In the genomic region with DNA sequence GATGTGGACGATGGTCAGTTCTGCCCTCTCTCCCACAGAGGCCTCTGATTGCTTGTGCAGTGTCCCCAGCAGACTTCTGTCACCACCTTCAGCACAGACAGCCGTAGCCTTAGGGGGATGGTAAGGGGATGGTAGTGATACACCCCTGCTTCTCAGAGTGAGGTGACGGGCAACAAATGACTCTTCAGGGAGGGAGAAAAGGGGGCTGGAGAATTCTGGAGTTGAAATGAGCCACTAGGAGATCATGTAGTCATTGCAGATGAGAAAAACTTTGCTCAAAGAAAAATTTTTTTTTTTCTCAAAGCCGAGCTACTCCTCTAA, we compare ENCODE assay signal across 10 cellular contexts. TPM values are rescaled to one million over a fixed set of nuclear protein-coding genes. Genes with fewer than 3 reads are reported as not detected.
A peak's percentile ranks its signal among the peaks of the same experiment; 100 is the strongest.
DNase-seq lines count a peak whose midpoint lies in the region; ATAC-seq, FAIRE-seq and TF ChIP-seq lines count a peak whose summit lies in the region.
"Had no signal": no experiment of that assay in that cellular context is flagged by ENCODE, and none has a peak within 500 bp of the region (broad histone marks: within the 10 kb centered on the region; RNA-seq: fewer than 3 reads in every experiment).

No MANE protein-coding gene starts in this region.

- no peaks in the 10 kb centered on the region for H4K20me1 ChIP-seq in astrocyte (ENCODE audit: insufficient read depth, low read length)

- H3K27me3 Mint-ChIP-seq in CD14-positive monocyte (ENCODE audit: low read depth in 3 of 3) (peaks cover 0 to 6% (median 0%) of the 10 kb centered on the region in 3 donors), astrocyte (ENCODE audit: low read depth, unreplicated experiment) (peaks cover 1% of the 10 kb centered on the region), nephron (ENCODE audit: low read depth) (peaks cover 3% of the 10 kb centered on the region)

- peak; percentile 7 for ATAC-seq in HG02642 (IDR thresholded peaks at IDR 0.05; ENCODE audit: poor library complexity, unreplicated experiment)
- ATAC-seq in HG03354 (IDR thresholded peaks at IDR 0.05; ENCODE audit: poor library complexity, severe bottlenecking, unreplicated experiment): no peak
- no peak for ATAC-seq in HG02938 (IDR thresholded peaks at IDR 0.05; ENCODE audit: unreplicated experiment)
- no peak for ATAC-seq in GM21825 (IDR thresholded peaks at IDR 0.05; ENCODE audit: unreplicated experiment)

- peak overlapping the region; percentile 77 for H3K9ac ChIP-seq in astrocyte (ENCODE audit: low read length)

- no peak overlapping the region for H2AFZ ChIP-seq in astrocyte (ENCODE audit: low read depth, low read length)

- TF ChIP-seq CTCF in CD14-positive monocyte (IDR thresholded peaks at IDR 0.05) (no peak), astrocyte (IDR thresholded peaks at IDR 0.05; ENCODE audit: insufficient read depth, low read depth, low read length) (no peak), nephron (IDR thresholded peaks at IDR 0.05; ENCODE audit: unreplicated experiment in 3 of 3) (no peak)

- H3K4me1 ChIP-seq in astrocyte (ENCODE audit: insufficient read depth, low read length): peaks cover 31% of the 10 kb centered on the region

- H3K4me3 ChIP-seq in astrocyte (ENCODE audit: insufficient read depth, low read depth, low read length): no peak overlapping the region

- H3K27ac Mint-ChIP-seq in CD14-positive monocyte: peak overlapping the region; percentile 98 to 100 (median 100)
- H3K27ac Mint-ChIP-seq in astrocyte (ENCODE audit: unreplicated experiment): peak overlapping the region; percentile 18
- peak overlapping the region; percentile 85 to 97 (median 89) for H3K27ac Mint-ChIP-seq in nephron

- H3K9me3 Mint-ChIP-seq in CD14-positive monocyte (no peaks in the 10 kb centered on the region), astrocyte (ENCODE audit: unreplicated experiment) (peaks cover 4% of the 10 kb centered on the region), nephron (no peaks in the 10 kb centered on the region)

- no peaks in the 10 kb centered on the region for H3K79me2 ChIP-seq in astrocyte (ENCODE audit: insufficient read depth, low read length)

- no peak for DNase-seq in CD14-positive monocyte (ENCODE audit: low spot score)
- DNase-seq in astrocyte (ENCODE audit: low read depth): no peak
- no peak for DNase-seq in NCI-H1417 treated with DMSO at 0.1 percent for 48 hours (lab: John Stamatoyannopoulos, UW)

- no peaks in the 10 kb centered on the region for H3K9me3 ChIP-seq in astrocyte (ENCODE audit: insufficient read depth, low read depth, low read length)

- H3K4me1 Mint-ChIP-seq in CD14-positive monocyte (peaks cover 82% of the 10 kb centered on the region), astrocyte (ENCODE audit: low read depth, unreplicated experiment) (peaks cover 25% of the 10 kb centered on the region), nephron (peaks cover 26% of the 10 kb centered on the region)

- H3K27me3 ChIP-seq in astrocyte (ENCODE audit: insufficient read depth, low read length): no peaks in the 10 kb centered on the region

- peak overlapping the region; percentile 79 for H3K27ac ChIP-seq in astrocyte (ENCODE audit: low read depth, low read length)

- FAIRE-seq in astrocyte (lab: Jason Lieb, UNC): no peak
- FAIRE-seq: HTR-8/SVneo had no signal

- H3K4me3 Mint-ChIP-seq in CD14-positive monocyte: peak overlapping the region; percentile 64 to 93
- H3K4me3 Mint-ChIP-seq in astrocyte (ENCODE audit: unreplicated experiment): no peak overlapping the region
- H3K4me3 Mint-ChIP-seq in nephron: no peak overlapping the region

- H3K36me3 Mint-ChIP-seq in CD14-positive monocyte (peaks cover 0 to 2% of the 10 kb centered on the region in 2 donors), astrocyte (ENCODE audit: low read depth, unreplicated experiment) (peaks cover 2% of the 10 kb centered on the region), nephron (ENCODE audit: low read depth) (no peaks in the 10 kb centered on the region)

- intact Hi-C loops in CD14-positive monocyte (cut with micrococcal nuclease): loop anchor here in 1 of 2 donors (10.0 kb wide), 1 partner anchor 207 kb away; no protein-coding TSS in a partner anchor

- no peaks in the 10 kb centered on the region for H3K36me3 ChIP-seq in astrocyte (ENCODE audit: insufficient read depth, low read length)

- peak overlapping the region; percentile 84 for H3K4me2 ChIP-seq in astrocyte (ENCODE audit: low read length)

RNA-seq across cellular contexts. Expression of a gene that starts 29.6 kb away (rescaled TPM):
- polyA plus RNA-seq in CD14-positive monocyte: not detected
- 2.0 and 2.9 TPM in 2 replicates for total RNA-seq in astrocyte
- total RNA-seq: SK-MEL-5 had no signal

Comparison
In these comparisons a context has a peak if more than half of its experiments do, and no peak if none do; other contexts are left out.
1. H3K27ac Mint-ChIP-seq: peak in every context shown above with its lines; median percentile 100 in CD14-positive monocyte; 89 in nephron; 18 in astrocyte.
2. H3K4me3 Mint-ChIP-seq: peak in CD14-positive monocyte (2 of 2); none in astrocyte (single experiment) and nephron (0 of 3).